ENCODE assay signal across 9 cellular contexts in genomic region chr7:144279971-144280370, GRCh38. TPM values are rescaled to one million over a fixed set of nuclear protein-coding genes. Genes with fewer than 3 reads are reported as not detected.
DNase-seq lines count a peak whose midpoint lies in the region; ATAC-seq, FAIRE-seq and TF ChIP-seq lines count a peak whose summit lies in the region.
"Not testable (repeated sequence)": the region's sequence is repeated elsewhere in the genome, so short reads cannot be mapped to it uniquely, and the experiment has no call there.
"Had no signal": no experiment of that assay in that cellular context is flagged by ENCODE, and none has a peak within 500 bp of the region (broad histone marks: within the 10 kb centered on the region; RNA-seq: fewer than 3 reads in every experiment).

No MANE protein-coding gene starts in this region.

- H3K27ac ChIP-seq in GM23338 (ENCODE audit: low read depth); PC-9; GM12878 (ENCODE audit: control insufficient read depth, insufficient read depth); keratinocyte (ENCODE audit: control insufficient read depth, insufficient read depth, low read length): not testable (repeated sequence)

- H3K4me3 Mint-ChIP-seq in GM23338, result not testable (repeated sequence)

- H3K4me2 ChIP-seq in GM23338; PC-9; GM12878 (ENCODE audit: control insufficient read depth, insufficient read depth); keratinocyte (ENCODE audit: control insufficient read depth, extremely low read depth, insufficient read depth, low read depth, low read length): not testable (repeated sequence)

- TF ChIP-seq EP300 in GM12878 (IDR thresholded peaks at IDR 0.05; ENCODE audit: borderline replicate concordance in 1 of 2, control insufficient read depth in 1 of 2, low read depth in 2 of 2, low read length in 2 of 2), result not testable (repeated sequence)

- not testable (repeated sequence) for H3K36me3 ChIP-seq in GM23338 (ENCODE audit: insufficient read depth); PC-9 (ENCODE audit: low read depth); GM12878 (ENCODE audit: control insufficient read depth in 2 of 2, insufficient read depth in 2 of 2, low read length in 1 of 2); keratinocyte (ENCODE audit: control insufficient read depth in 2 of 2, extremely low read depth in 1 of 2, insufficient read depth in 2 of 2, low read length in 2 of 2); mucosa of descending colon (ENCODE audit: low read depth)

- POLR2A ChIA-PET in PC-9 (lab: Charles Lee; ENCODE audit: unreplicated experiment); GM12878 (lab: Charles Lee): not testable (repeated sequence)

- not testable (repeated sequence) for H2AFZ ChIP-seq in GM23338; PC-9; GM12878 (ENCODE audit: control insufficient read depth, low read depth, low read length); keratinocyte (ENCODE audit: control insufficient read depth, low read length)

- ATAC-seq in GM18502 (IDR thresholded peaks at IDR 0.05; ENCODE audit: poor library complexity, unreplicated experiment) (peak; percentile 49), GM23338 (peak; percentile 59), GM12878 (peak; percentile 67), mucosa of descending colon (peak; percentile 54)

- not testable (repeated sequence) for DNase-seq in GM19239 (ENCODE audit: insufficient read length, low spot score); GM23338 (ENCODE audit: low spot score); PC-9; GM12878 (ENCODE audit: low read depth, low spot score); keratinocyte (ENCODE audit: low read depth, low spot score); mucosa of descending colon

- H3K4me3 ChIP-seq in GM23338; PC-9; GM12878; keratinocyte (ENCODE audit: control insufficient read depth in 2 of 3, extremely low read depth in 1 of 3, insufficient read depth in 2 of 3, low read depth in 1 of 3, low read length in 3 of 3); mucosa of descending colon: not testable (repeated sequence)

- H3K4me1 Mint-ChIP-seq in GM23338, result not testable (repeated sequence)

- FAIRE-seq in GM19239 (lab: Jason Lieb, UNC) (peak; percentile 68), keratinocyte (lab: Jason Lieb, UNC) (peak; percentile 39)
- FAIRE-seq in GM12878 (lab: Jason Lieb, UNC), result not testable (repeated sequence)

- not testable (repeated sequence) for TF ChIP-seq POLR2A in GM12878 (IDR thresholded peaks at IDR 0.05; ENCODE audit: low read depth, low read length)

- not testable (repeated sequence) for H3K9me3 Mint-ChIP-seq in GM23338

- not testable (repeated sequence) for H3K4me1 ChIP-seq in GM23338 (ENCODE audit: insufficient read depth); PC-9 (replicated peaks; ENCODE audit: insufficient read depth); GM12878 (ENCODE audit: control insufficient read depth, insufficient read depth, low read length); keratinocyte (ENCODE audit: control insufficient read depth, extremely low read depth, insufficient read depth, low read length); mucosa of descending colon (ENCODE audit: low read depth)

- intact Hi-C loops in PC-9 (cut with micrococcal nuclease; ENCODE audit: unreplicated experiment); GM12878 (cut with micrococcal nuclease; ENCODE audit: unreplicated experiment); mucosa of descending colon (cut with DNase I, micrococcal nuclease): not testable (repeated sequence)

- CTCF ChIA-PET in PC-9 (lab: Charles Lee); GM12878 (lab: Yijun Ruan, JAX): not testable (repeated sequence)

- in situ Hi-C loops in GM12878 (cut with MboI), result not testable (repeated sequence)

- H3K27me3 Mint-ChIP-seq in GM23338 (ENCODE audit: insufficient read depth, low read depth, poor library complexity), result not testable (repeated sequence)

- not testable (repeated sequence) for H3F3A ChIP-seq in GM23338 (replicated peaks; ENCODE audit: low read depth); PC-9 (ENCODE audit: insufficient read depth, low read depth)

- dilution Hi-C loops in keratinocyte (cut with MboI; ENCODE audit: extremely low pct_ligation_motif_present, low sequenced_read_pairs), result not testable (repeated sequence)

- peaks cover 14% of the 10 kb centered on the region for H3K36me3 Mint-ChIP-seq in GM23338 (ENCODE audit: low read depth)

- not testable (repeated sequence) for H3K9ac ChIP-seq in GM12878 (ENCODE audit: control insufficient read depth, insufficient read depth, low read length); keratinocyte (ENCODE audit: control insufficient read depth, extremely low read depth, insufficient read depth, low read length)

- not testable (repeated sequence) for H3K27ac Mint-ChIP-seq in GM23338

- H3K79me2 ChIP-seq in GM23338 (replicated peaks; ENCODE audit: insufficient read depth); PC-9 (ENCODE audit: low read depth); GM12878 (ENCODE audit: control insufficient read depth, insufficient read depth, low read length); keratinocyte (ENCODE audit: control insufficient read depth, insufficient read depth, low read length): not testable (repeated sequence)

- RAD21 ChIA-PET in GM12878 (lab: Charles Lee; ENCODE audit: unreplicated experiment), result not testable (repeated sequence)

- TF ChIP-seq RAD21 in GM12878 (IDR thresholded peaks at IDR 0.05; ENCODE audit: insufficient read depth, low read depth, low read length), result not testable (repeated sequence)

- SMC1A ChIA-PET in GM12878 (lab: Charles Lee; ENCODE audit: uncharacterized antibody, unreplicated experiment), result not testable (repeated sequence)

- H3K9me3 ChIP-seq in PC-9 (ENCODE audit: insufficient read depth, low read depth); GM12878 (replicated peaks; ENCODE audit: control insufficient read depth, insufficient read depth, low read length); keratinocyte (ENCODE audit: control insufficient read depth, low read depth, low read length); mucosa of descending colon: not testable (repeated sequence)

- TF ChIP-seq CTCF in GM23338 (conservative IDR thresholded peaks at IDR 0.05; ENCODE audit: low read depth in 2 of 2); PC-9 (conservative IDR thresholded peaks at IDR 0.05); GM12878 (IDR thresholded peaks at IDR 0.05 in 2 of 3, conservative IDR thresholded peaks at IDR 0.05 in 1 of 3; ENCODE audit: control insufficient read depth in 2 of 3, extremely low read depth in 1 of 3, insufficient read depth in 1 of 3, low read depth in 3 of 3, low read length in 3 of 3); keratinocyte (optimal IDR thresholded peaks at IDR 0.05 in 1 of 3, IDR thresholded peaks at IDR 0.05 in 1 of 3, conservative IDR thresholded peaks at IDR 0.05 in 1 of 3; ENCODE audit: extremely low read depth in 1 of 3, insufficient read depth in 2 of 3, low read length in 3 of 3); mucosa of descending colon (IDR thresholded peaks at IDR 0.05): not testable (repeated sequence)

- not testable (repeated sequence) for H3K27me3 ChIP-seq in GM23338 (ENCODE audit: insufficient read depth); PC-9 (ENCODE audit: insufficient read depth, low read depth); GM12878 (replicated peaks in 1 of 2; ENCODE audit: control insufficient read depth in 2 of 2, insufficient read depth in 2 of 2, low read length in 1 of 2); keratinocyte (ENCODE audit: control insufficient read depth, extremely low read depth, insufficient read depth, low read length)

- TSS peak; percentile 4 for BruUV-seq in PC-9 (replicated peaks; lab: Mats Ljungman, UMichigan)
- BruUV-seq in GM12878 (replicated peaks; lab: Mats Ljungman, UMichigan), result TSS peak; percentile 37

- WGBS in GM12878 (ENCODE audit: insufficient coverage, insufficient replicate concordance, low lambda C conversion rate, missing lambda C conversion rate), result 96% methylated on average over 3 of the region's 5 CpGs

- H4K20me1 ChIP-seq in GM23338 (replicated peaks; ENCODE audit: insufficient read depth); PC-9 (ENCODE audit: insufficient read depth); GM12878 (ENCODE audit: control insufficient read depth, insufficient read depth); keratinocyte (ENCODE audit: control insufficient read depth, extremely low read depth, insufficient read depth, low read length): not testable (repeated sequence)

- not testable (repeated sequence) for H3K9me2 ChIP-seq in GM23338 (ENCODE audit: insufficient read depth); PC-9 (ENCODE audit: insufficient read depth)

- H3K9me1 ChIP-seq in keratinocyte (ENCODE audit: control insufficient read depth, extremely low read depth, insufficient read depth, low read length), result not testable (repeated sequence)

RNA-seq across cellular contexts. Expression of gene CTAGE8, which starts 10.9 kb away (rescaled TPM):
- 0.52 and 1.4 TPM in 2 replicates for total RNA-seq in GM23338 (2014; rRNA removed; shearing (Covaris generic))
- polyA plus RNA-seq in GM23338 (2016; fragmentation: Nextera tagmentation; extraction: Ambion mirVana) (1.3 and 3.1 TPM in 2 replicates), GM12878 (2011; rRNA removed) (0.69 and 1.4 TPM in 2 replicates), GM12878 (2014; fragmentation: Illumina TruSeq; extraction: Trizol) (1.1 and 1.5 TPM in 2 replicates), GM12878 (2014; fragmentation: Nextera tagmentation; extraction: Ambion mirVana) (under 1 TPM; 0.39 to 0.64 TPM), GM12878 (2014; rRNA removed) (0.34 and 1.1 TPM in 2 replicates), GM12878 (2016; fragmentation: Nextera tagmentation; extraction: Ambion mirVana) (under 1 TPM; 0.09 to 0.38 TPM), keratinocyte (0.50 to 0.88 TPM (median 0.52 TPM) in 3 replicates)
- total RNA-seq in PC-9 (2021) (7.2 and 9.9 TPM in 2 replicates), GM12878 (2014; rRNA removed) (0.44 and 0.62 TPM in 2 replicates), GM12878 (2014; rRNA removed; fragmentation: Illumina TruSeq; extraction: Trizol) (1.1 and 1.4 TPM in 2 replicates), GM12878 (2021) (0.67 and 1.4 TPM in 2 replicates), mucosa of descending colon (10 to 100 TPM in 1 of 3 donors, 1 to 10 TPM in 2; 1.7 to 13.8 (median 4.0) TPM)
- 4.9 and 5.1 TPM in 2 replicates for total RNA-seq in GM12878 (2013; cell fraction: nucleolus; rRNA removed)
- 0.30 TPM for polyA plus RNA-seq in GM12878 (2011; ENCODE audit: low read depth)
- 0.30 and 0.40 TPM in 2 replicates for polyA plus RNA-seq in GM12878 (2011; cell fraction: cytosol; rRNA removed)
- 2.5 and 2.9 TPM in 2 replicates for polyA plus RNA-seq in GM12878 (2011; cell fraction: nucleus; rRNA removed)
- 0.41 and 0.81 TPM in 2 replicates for polyA plus RNA-seq in GM12878 (2012)
- polyA minus RNA-seq in GM12878 (2011; rRNA and poly(A)+ RNA removed), result 0.67 TPM in 1 of 2 replicates, not detected in the other
- not detected in 2 replicates for polyA minus RNA-seq in GM12878 (2011; cell fraction: cytosol; rRNA and poly(A)+ RNA removed)
- 0.73 and 0.96 TPM in 2 replicates for polyA minus RNA-seq in GM12878 (2011; cell fraction: nucleus; rRNA and poly(A)+ RNA removed)
- 12.4 TPM for polyA plus RNA-seq in keratinocyte (2011; ENCODE audit: low read depth)
- polyA plus RNA-seq in keratinocyte (2011; cell fraction: cytosol; rRNA removed), result 0.43 and 1.2 TPM in 2 replicates
- 4.5 and 7.3 TPM in 2 replicates for polyA plus RNA-seq in keratinocyte (2011; cell fraction: nucleus; rRNA removed)
- 1.2 and 3.6 TPM in 2 replicates for polyA plus RNA-seq in keratinocyte (2012; ENCODE audit: low replicate concordance)
- 0.13 to 0.82 TPM in 2 of 3 replicates, not detected in the other for polyA minus RNA-seq in keratinocyte
- polyA minus RNA-seq in keratinocyte (2011; cell fraction: cytosol; rRNA and poly(A)+ RNA removed), result not detected
- 0.39 TPM in 1 of 2 replicates, not detected in the other for polyA minus RNA-seq in keratinocyte (2011; cell fraction: nucleus; rRNA and poly(A)+ RNA removed)

RNA-seq across cellular contexts. Expression of gene OR2A7, which starts 15.4 kb away (rescaled TPM):
- total RNA-seq in GM23338 (2014; rRNA removed; shearing (Covaris generic)), result 1.6 and 2.2 TPM in 2 replicates
- polyA plus RNA-seq in GM23338 (2016; fragmentation: Nextera tagmentation; extraction: Ambion mirVana), result 1.7 and 3.2 TPM in 2 replicates
- 6.0 and 7.6 TPM in 2 replicates for total RNA-seq in PC-9 (2021)
- 8.9 and 12.6 TPM in 2 replicates for total RNA-seq in GM12878 (2013; cell fraction: nucleolus; rRNA removed)
- 0.96 and 1.7 TPM in 2 replicates for total RNA-seq in GM12878 (2014; rRNA removed)
- 0.94 and 1.2 TPM in 2 replicates for total RNA-seq in GM12878 (2014; rRNA removed; fragmentation: Illumina TruSeq; extraction: Trizol)
- 1.5 and 2.3 TPM in 2 replicates for total RNA-seq in GM12878 (2021)
- 0.28 TPM for polyA plus RNA-seq in GM12878 (2011; ENCODE audit: low read depth)
- 0.84 and 1.1 TPM in 2 replicates for polyA plus RNA-seq in GM12878 (2011; rRNA removed)
- 0.49 and 0.62 TPM in 2 replicates for polyA plus RNA-seq in GM12878 (2011; cell fraction: cytosol; rRNA removed)
- 2.0 and 2.7 TPM in 2 replicates for polyA plus RNA-seq in GM12878 (2011; cell fraction: nucleus; rRNA removed)
- polyA plus RNA-seq in GM12878 (2012), result 0.47 and 0.53 TPM in 2 replicates
- 2.0 and 2.3 TPM in 2 replicates for polyA plus RNA-seq in GM12878 (2014; fragmentation: Illumina TruSeq; extraction: Trizol)
- under 1 TPM; 0.37 to 0.55 TPM for polyA plus RNA-seq in GM12878 (2014; fragmentation: Nextera tagmentation; extraction: Ambion mirVana)
- polyA plus RNA-seq in GM12878 (2014; rRNA removed), result 0.76 and 0.95 TPM in 2 replicates
- polyA plus RNA-seq in GM12878 (2016; fragmentation: Nextera tagmentation; extraction: Ambion mirVana), result under 1 TPM; 0.34 to 0.72 TPM
- polyA minus RNA-seq in GM12878 (2011; rRNA and poly(A)+ RNA removed), result 1.6 and 2.3 TPM in 2 replicates
- polyA minus RNA-seq in GM12878 (2011; cell fraction: cytosol; rRNA and poly(A)+ RNA removed), result not detected in 2 replicates
- polyA minus RNA-seq in GM12878 (2011; cell fraction: nucleus; rRNA and poly(A)+ RNA removed), result 0.38 and 0.85 TPM in 2 replicates
- 3.6 to 5.5 TPM (median 5.5 TPM) in 3 replicates for polyA plus RNA-seq in keratinocyte
- 1.3 TPM for polyA plus RNA-seq in keratinocyte (2011; ENCODE audit: low read depth)
- 4.3 and 4.9 TPM in 2 replicates for polyA plus RNA-seq in keratinocyte (2011; cell fraction: cytosol; rRNA removed)
- polyA plus RNA-seq in keratinocyte (2011; cell fraction: nucleus; rRNA removed), result 20.5 and 25.9 TPM in 2 replicates
- 3.6 and 6.7 TPM in 2 replicates for polyA plus RNA-seq in keratinocyte (2012; ENCODE audit: low replicate concordance)
- polyA minus RNA-seq in keratinocyte, result 17.2 to 45.2 TPM (median 22.5 TPM) in 3 replicates
- 3.6 TPM for polyA minus RNA-seq in keratinocyte (2011; cell fraction: cytosol; rRNA and poly(A)+ RNA removed)
- polyA minus RNA-seq in keratinocyte (2011; cell fraction: nucleus; rRNA and poly(A)+ RNA removed), result 11.3 and 23.0 TPM in 2 replicates
- 10 to 100 TPM; 12.4 to 46.2 (median 16.2) TPM for total RNA-seq in mucosa of descending colon

RNA-seq across cellular contexts. Expression of gene OR2A1, which starts 32.2 kb away (rescaled TPM):
- total RNA-seq in GM23338 (2014; rRNA removed; shearing (Covaris generic)), result 0.10 TPM in 1 of 2 replicates, not detected in the other
- 1.2 and 1.6 TPM in 2 replicates for polyA plus RNA-seq in GM23338 (2016; fragmentation: Nextera tagmentation; extraction: Ambion mirVana)
- total RNA-seq in PC-9 (2021), result not detected in 2 replicates
- 0.22 TPM in 1 of 2 replicates, not detected in the other for total RNA-seq in GM12878 (2013; cell fraction: nucleolus; rRNA removed)
- total RNA-seq in GM12878 (2014; rRNA removed), result 0.11 TPM in 1 of 2 replicates, not detected in the other
- total RNA-seq in GM12878 (2014; rRNA removed; fragmentation: Illumina TruSeq; extraction: Trizol), result 0.04 TPM in 1 of 2 replicates, not detected in the other
- total RNA-seq in GM12878 (2021), result not detected in 2 replicates
- polyA plus RNA-seq in GM12878 (2011; ENCODE audit: low read depth), result 0.16 TPM
- not detected in 2 replicates for polyA plus RNA-seq in GM12878 (2011; rRNA removed)
- polyA plus RNA-seq in GM12878 (2011; cell fraction: cytosol; rRNA removed), result not detected in 2 replicates
- polyA plus RNA-seq in GM12878 (2011; cell fraction: nucleus; rRNA removed), result not detected in 2 replicates
- polyA plus RNA-seq in GM12878 (2012), result 0.20 and 0.25 TPM in 2 replicates
- polyA plus RNA-seq in GM12878 (2014; fragmentation: Illumina TruSeq; extraction: Trizol), result 0.04 TPM in 1 of 2 replicates, not detected in the other
- polyA plus RNA-seq in GM12878 (2014; fragmentation: Nextera tagmentation; extraction: Ambion mirVana), result under 1 TPM; 0.05 to 0.10 TPM
- polyA plus RNA-seq in GM12878 (2014; rRNA removed), result 0.06 and 0.44 TPM in 2 replicates
- polyA plus RNA-seq in GM12878 (2016; fragmentation: Nextera tagmentation; extraction: Ambion mirVana), result under 1 TPM; 0.05 to 0.24 TPM
- polyA minus RNA-seq in GM12878 (2011; rRNA and poly(A)+ RNA removed), result not detected in 2 replicates
- polyA minus RNA-seq in GM12878 (2011; cell fraction: cytosol; rRNA and poly(A)+ RNA removed), result not detected in 2 replicates
- 0.10 TPM in 1 of 2 replicates, not detected in the other for polyA minus RNA-seq in GM12878 (2011; cell fraction: nucleus; rRNA and poly(A)+ RNA removed)
- not detected in 3 replicates for polyA plus RNA-seq in keratinocyte
- not detected for polyA plus RNA-seq in keratinocyte (2011; ENCODE audit: low read depth)
- polyA plus RNA-seq in keratinocyte (2011; cell fraction: cytosol; rRNA removed), result not detected in 2 replicates
- polyA plus RNA-seq in keratinocyte (2011; cell fraction: nucleus; rRNA removed), result 0.03 and 0.13 TPM in 2 replicates
- polyA plus RNA-seq in keratinocyte (2012; ENCODE audit: low replicate concordance), result not detected in 2 replicates
- polyA minus RNA-seq in keratinocyte, result not detected in 3 replicates
- polyA minus RNA-seq in keratinocyte (2011; cell fraction: cytosol; rRNA and poly(A)+ RNA removed), result not detected
- polyA minus RNA-seq in keratinocyte (2011; cell fraction: nucleus; rRNA and poly(A)+ RNA removed), result not detected in 2 replicates
- not detected for total RNA-seq in mucosa of descending colon
- total RNA-seq: MCF 10A, Peyer's patch had no signal

RNA-seq across cellular contexts. Expression of gene OR2A42, which starts 40.6 kb away (rescaled TPM):
- 0.27 and 0.28 TPM in 2 replicates for total RNA-seq in GM23338 (2014; rRNA removed; shearing (Covaris generic))
- polyA plus RNA-seq in GM23338 (2016; fragmentation: Nextera tagmentation; extraction: Ambion mirVana) (1.8 and 2.1 TPM in 2 replicates), GM12878 (2011; rRNA removed) (not detected in 2 replicates), GM12878 (2014; fragmentation: Illumina TruSeq; extraction: Trizol) (0.04 TPM in 1 of 2 replicates, not detected in the other), GM12878 (2014; fragmentation: Nextera tagmentation; extraction: Ambion mirVana) (under 1 TPM; 0.02 to 0.06 TPM), GM12878 (2014; rRNA removed) (not detected in 2 replicates), GM12878 (2016; fragmentation: Nextera tagmentation; extraction: Ambion mirVana) (under 1 TPM; 0.32 to 0.42 TPM), keratinocyte (not detected in 3 replicates)
- total RNA-seq in PC-9 (2021) (not detected in 2 replicates), GM12878 (2014; rRNA removed) (under 0.01 TPM in 1 of 2 replicates, not detected in the other), GM12878 (2014; rRNA removed; fragmentation: Illumina TruSeq; extraction: Trizol) (0.05 TPM in 1 of 2 replicates, not detected in the other), GM12878 (2021) (not detected in 2 replicates), mucosa of descending colon (under 1 TPM in 1 of 3 donors, not detected in 2; 0.32 TPM)
- 0.06 and 0.12 TPM in 2 replicates for total RNA-seq in GM12878 (2013; cell fraction: nucleolus; rRNA removed)
- polyA plus RNA-seq in GM12878 (2011; ENCODE audit: low read depth), result not detected
- polyA plus RNA-seq in GM12878 (2011; cell fraction: cytosol; rRNA removed), result not detected in 2 replicates
- polyA plus RNA-seq in GM12878 (2011; cell fraction: nucleus; rRNA removed), result not detected in 2 replicates
- 0.13 and 0.14 TPM in 2 replicates for polyA plus RNA-seq in GM12878 (2012)
- not detected in 2 replicates for polyA minus RNA-seq in GM12878 (2011; rRNA and poly(A)+ RNA removed)
- not detected in 2 replicates for polyA minus RNA-seq in GM12878 (2011; cell fraction: cytosol; rRNA and poly(A)+ RNA removed)
- polyA minus RNA-seq in GM12878 (2011; cell fraction: nucleus; rRNA and poly(A)+ RNA removed), result not detected in 2 replicates
- not detected for polyA plus RNA-seq in keratinocyte (2011; ENCODE audit: low read depth)
- polyA plus RNA-seq in keratinocyte (2011; cell fraction: cytosol; rRNA removed), result not detected in 2 replicates
- not detected in 2 replicates for polyA plus RNA-seq in keratinocyte (2011; cell fraction: nucleus; rRNA removed)
- polyA plus RNA-seq in keratinocyte (2012; ENCODE audit: low replicate concordance), result 0.10 TPM in 1 of 2 replicates, not detected in the other
- not detected in 3 replicates for polyA minus RNA-seq in keratinocyte
- polyA minus RNA-seq in keratinocyte (2011; cell fraction: cytosol; rRNA and poly(A)+ RNA removed), result not detected
- not detected in 2 replicates for polyA minus RNA-seq in keratinocyte (2011; cell fraction: nucleus; rRNA and poly(A)+ RNA removed)
- total RNA-seq: MCF 10A, Peyer's patch had no signal
